Comparison of ENCODE assay signal across 34 cellular contexts in genomic region chr17:8254881-8255280, GRCh38. TPM values are rescaled to one million over a fixed set of nuclear protein-coding genes. Genes with fewer than 3 reads are reported as not detected.
"Had no signal": no experiment of that assay in that cellular context is flagged by ENCODE, and none has a peak within 500 bp of the region (broad histone marks: within the 10 kb centered on the region; RNA-seq: fewer than 3 reads in every experiment).

No MANE protein-coding gene starts in this region.

- H3K27me3 ChIP-seq: adrenal gland, ascending aorta, body of pancreas, brain microvascular endothelial cell, breast epithelium, cardiac muscle cell had no signal

- H3K4me1 ChIP-seq: breast epithelium had no signal

- ATAC-seq: activated naive CD4-positive, alpha-beta T cell treated with anti-CD3 and anti-CD28 coated beads, Interleukin-2, amount 50 U/mL, for 72 hours; activated naive CD8-positive, alpha-beta T cell treated with anti-CD3 and anti-CD28 coated beads, Interleukin-2, amount 50 U/mL, for 24 hours; activated T-cell treated with anti-CD3 and anti-CD28 coated beads, Interleukin-2, amount 50 U/mL, for 4 hours; activated T-cell treated with anti-CD3 and anti-CD28 coated beads, Interleukin-2, amount 50 U/mL, for 72 hours; activated T-helper 17 cell treated with anti-CD3 and anti-CD28 coated beads, Interleukin-2, amount 50 U/mL, for 72 hours; body of pancreas had no signal

- H3K27ac ChIP-seq: adrenal gland, ascending aorta, body of pancreas, brain microvascular endothelial cell, breast epithelium, cardiac muscle cell had no signal

- H3K9me3 ChIP-seq: adrenal gland, ascending aorta, body of pancreas, breast epithelium had no signal

- H3K4me3 ChIP-seq: adrenal gland, ascending aorta, body of pancreas, breast epithelium, cardiac muscle cell had no signal

- FAIRE-seq: astrocyte, bronchial epithelial cell had no signal

- DNase-seq: activated effector memory CD4-positive, alpha-beta T cell treated with anti-CD3 and anti-CD28 coated beads, Interleukin-2, amount 50 U/mL, for 16 hours; activated effector memory CD4-positive, alpha-beta T cell treated with Interleukin-2 at 50 U/mL for 16 hours; activated gamma-delta T cell; activated gamma-delta T cell treated with Interleukin-2 at 50 U/mL for 16 hours; activated naive CD4-positive, alpha-beta T cell; activated naive CD4-positive, alpha-beta T cell treated with anti-CD3 and anti-CD28 coated beads for 36 hours; activated naive CD4-positive, alpha-beta T cell treated with anti-CD3 and anti-CD28 coated beads, Interleukin-2, amount 10 ng/mL, durations not matched to agents 7 days and 5 days; activated naive CD4-positive, alpha-beta T cell treated with anti-CD3 and anti-CD28 coated beads, Interleukin-2, amount 50 U/mL, for 16 hours; activated naive CD4-positive, alpha-beta T cell treated with Interleukin-2 at 50 U/mL for 16 hours; activated naive CD8-positive, alpha-beta T cell treated with anti-CD3 and anti-CD28 coated beads for 36 hours; activated naive CD8-positive, alpha-beta T cell treated with anti-CD3 and anti-CD28 coated beads, Interleukin-2, amount 10 ng/mL, durations not matched to agents 7 days and 5 days; activated naive CD8-positive, alpha-beta T cell treated with anti-CD3 and anti-CD28 coated beads, Interleukin-2, amount 50 U/mL, for 24 hours; activated T-cell treated with anti-CD3 and anti-CD28 coated beads, Interleukin-2, amount 50 U/mL, for 1 hour; activated T-cell treated with anti-CD3 and anti-CD28 coated beads, Interleukin-2, amount 50 U/mL, for 24 hours; activated T-cell treated with anti-CD3 and anti-CD28 coated beads, Interleukin-2, amount 50 U/mL, for 4 hours; activated T-cell treated with anti-CD3 and anti-CD28 coated beads, Interleukin-2, amount 50 U/mL, for 48 hours; activated T-cell treated with anti-CD3 and anti-CD28 coated beads, Interleukin-2, amount 50 U/mL, for 72 hours; adrenal gland; amniotic stem cell; amygdala; anterior cingulate cortex; aorta; body of pancreas; brain microvascular endothelial cell; caudate nucleus; central memory CD4-positive, alpha-beta T cell; cerebellar nuclear complex had no signal

RNA-seq across cellular contexts. Expression of gene AURKB, which starts 44.5 kb away (rescaled TPM):
- total RNA-seq: ascending aorta, body of pancreas had no signal
- polyA plus RNA-seq: aorta had no signal
